In the genomic region with DNA sequence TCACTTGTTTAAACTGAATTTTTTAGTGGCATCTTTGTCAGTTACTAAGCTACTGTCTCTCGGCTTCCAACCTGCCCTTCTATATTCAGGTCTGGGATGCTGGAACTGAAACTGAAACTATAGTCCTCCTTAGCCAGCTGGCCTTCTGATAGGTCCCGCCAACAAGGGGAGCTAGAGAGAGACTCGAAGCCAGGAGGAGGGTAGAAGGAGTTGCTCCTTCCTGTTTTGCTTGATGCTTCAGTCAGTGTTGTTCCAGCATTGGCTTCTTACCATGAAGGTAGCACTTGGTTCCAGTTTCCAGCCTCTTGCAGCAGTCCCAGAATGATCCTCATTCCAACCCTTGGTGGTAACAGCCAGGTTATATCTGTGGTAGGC, we compare ENCODE assay signal across 12 cellular contexts. TPM values are rescaled to one million over a fixed set of nuclear protein-coding genes. Genes with fewer than 3 reads are reported as not detected.
DNase-seq lines count a peak whose midpoint lies in the region; ATAC-seq, FAIRE-seq and TF ChIP-seq lines count a peak whose summit lies in the region.
"Had no signal": no experiment of that assay in that cellular context is flagged by ENCODE, and none has a peak within 500 bp of the region (broad histone marks: within the 10 kb centered on the region; RNA-seq: fewer than 3 reads in every experiment).

No MANE protein-coding gene starts in this region.

- no TSS peak for BruUV-seq in K562 (replicated peaks; lab: Mats Ljungman, UMichigan)

- DNase-seq in DMS 273 (lab: John Stamatoyannopoulos, UW; ENCODE audit: unreplicated experiment) (peak; percentile 11), DMS 273 treated with DMSO at 0.1 percent for 48 hours (lab: John Stamatoyannopoulos, UW) (no peak), NB4 (ENCODE audit: low read depth) (peak; percentile 61), K562 (ENCODE audit: extremely low read depth in 1 of 4, low spot score in 3 of 4) (peak in 3 of 4 experiments; percentile 10 to 62 (median 25)), NCI-H510A (lab: John Stamatoyannopoulos, UW) (no peak), foreskin fibroblast (no peak)
- DNase-seq in naive thymus-derived CD4-positive, alpha-beta T cell = peak in 7 of 9 donors; percentile 27 to 63 (median 50)
- no peak for DNase-seq in activated CD4-positive, CD25-positive, alpha-beta regulatory T cell treated with anti-CD3 and anti-CD28 coated beads, Interleukin-2, amount 50 U/mL, for 72 hours
- DNase-seq: hippocampal formation, NCI-H1417 treated with DMSO at 0.1 percent for 48 hours, posterior cingulate gyrus had no signal

- H3K4me2 ChIP-seq in K562 (ENCODE audit: insufficient read depth, low read length) = peak overlapping the region; percentile 37

- no peaks in the 10 kb centered on the region for H3K9me1 ChIP-seq in K562 (ENCODE audit: control insufficient read depth, insufficient read depth, low read length)

- H3K27ac ChIP-seq in K562 (ENCODE audit: extremely low read depth, low read depth, low read length) = no peak overlapping the region
- H3K27ac ChIP-seq in naive thymus-derived CD4-positive, alpha-beta T cell (ENCODE audit: low read depth, low read length) = no peak overlapping the region
- H3K27ac ChIP-seq: 22Rv1 had no signal

- H3K9ac ChIP-seq in K562 (ENCODE audit: insufficient read depth in 1 of 2, low read depth in 2 of 2, low read length in 2 of 2) = no peak overlapping the region

- in situ Hi-C loops in K562 (cut with MboI) = no loop called here

- H3K27ac Mint-ChIP-seq in naive thymus-derived CD4-positive, alpha-beta T cell = peak overlapping the region; percentile 38 to 84 (median 61)

- peaks cover 4 to 11% of the 10 kb centered on the region in 2 experiments; a peak in 4 of 5 replicates for H3K27me3 ChIP-seq in K562 (ENCODE audit: control insufficient read depth in 2 of 2, insufficient read depth in 2 of 2, low read length in 2 of 2)
- H3K27me3 ChIP-seq in naive thymus-derived CD4-positive, alpha-beta T cell (ENCODE audit: control insufficient read depth in 2 of 2, insufficient read depth in 2 of 2, low read length in 2 of 2) = no peaks in the 10 kb centered on the region

- TF ChIP-seq EP300 in K562 (IDR thresholded peaks at IDR 0.05; ENCODE audit: low read length) = no peak

- peak overlapping the region; percentile 19 to 75 (median 56) for H3K4me3 Mint-ChIP-seq in naive thymus-derived CD4-positive, alpha-beta T cell

- H3K36me3 Mint-ChIP-seq in naive thymus-derived CD4-positive, alpha-beta T cell = peaks cover 0 to 4% (median 0%) of the 10 kb centered on the region in 5 donors

- H2AFZ ChIP-seq in K562 (ENCODE audit: low read depth, low read length) = peak overlapping the region; percentile 79

- H4K20me1 ChIP-seq in K562 (replicated peaks; ENCODE audit: control insufficient read depth, insufficient read depth, low read length) = no peaks in the 10 kb centered on the region; the same call in 1 of the 2 replicates

- no peak for TF ChIP-seq RAD21 in K562 (CRISPR knock-in tag; conservative IDR thresholded peaks at IDR 0.05 in 1 of 2, IDR thresholded peaks at IDR 0.05 in 1 of 2)

- intact Hi-C loops in K562 (cut with micrococcal nuclease) = no loop called here
- intact Hi-C loops in naive thymus-derived CD4-positive, alpha-beta T cell (cut with micrococcal nuclease) = no loop called here

- H3K4me3 ChIP-seq in NB4 (ENCODE audit: low read depth, low read length) = no peak overlapping the region
- H3K4me3 ChIP-seq in K562 = no peak overlapping the region
- no peak overlapping the region for H3K4me3 ChIP-seq in naive thymus-derived CD4-positive, alpha-beta T cell (ENCODE audit: low read length)
- H3K4me3 ChIP-seq in foreskin fibroblast (ENCODE audit: low read depth in 1 of 2, low read length in 2 of 2) = no peak overlapping the region

- no peaks in the 10 kb centered on the region; a peak in 1 of 5 replicates for H3K4me1 ChIP-seq in K562 (replicated peaks in 1 of 2; ENCODE audit: control insufficient read depth in 2 of 2, insufficient read depth in 2 of 2, low read length in 2 of 2)
- peaks cover 0 to 8% of the 10 kb centered on the region in 2 donors for H3K4me1 ChIP-seq in naive thymus-derived CD4-positive, alpha-beta T cell (ENCODE audit: control insufficient read depth in 2 of 2, insufficient read depth in 2 of 2, low read length in 2 of 2)

- no peaks in the 10 kb centered on the region for H3K79me2 ChIP-seq in K562 (ENCODE audit: control insufficient read depth, insufficient read depth, low read length)

- CTCF ChIA-PET in K562 (lab: Yijun Ruan, JAX; ENCODE audit: low intra/inter-chr PET ratio) = no interaction called here
- CTCF ChIA-PET in naive thymus-derived CD4-positive, alpha-beta T cell (lab: Charles Lee) = interaction anchor here (0.7 to 1.4 kb wide), 3 partner anchors 34 to 177 kb away, joined by 3 to 5 read pairs (median 3); no protein-coding TSS in a partner anchor

- POLR2A ChIA-PET in K562 (lab: Yijun Ruan, JAX) = interaction anchor here (0.6 to 1.4 kb wide), 5 partner anchors 18 to 332 kb away, joined by 3 to 4 read pairs (median 3); no protein-coding TSS in a partner anchor
- POLR2A ChIA-PET in naive thymus-derived CD4-positive, alpha-beta T cell (lab: Charles Lee) = no interaction called here

- FAIRE-seq in K562 (lab: Jason Lieb, UNC) = no peak

- no peak for TF ChIP-seq CTCF in NB4 (IDR thresholded peaks at IDR 0.05; ENCODE audit: low read depth, low read length)
- TF ChIP-seq CTCF in K562 (IDR thresholded peaks at IDR 0.05 in 2 of 3, conservative IDR thresholded peaks at IDR 0.05 in 1 of 3; ENCODE audit: insufficient read depth in 2 of 3, low read depth in 1 of 3, low read length in 3 of 3) = peak in 1 of 3 experiments; percentile 11; a peak in 1 of 6 replicates
- no peak for TF ChIP-seq CTCF in foreskin fibroblast (IDR thresholded peaks at IDR 0.05; ENCODE audit: low read depth, low read length)

- TF ChIP-seq POLR2A in NB4 (IDR thresholded peaks at IDR 0.05; ENCODE audit: extremely low read depth, insufficient read length) = no peak
- TF ChIP-seq POLR2A in K562 (conservative IDR thresholded peaks at IDR 0.05) = no peak

- H3K27me3 Mint-ChIP-seq in naive thymus-derived CD4-positive, alpha-beta T cell = peaks cover 0 to 14% (median 5%) of the 10 kb centered on the region in 5 donors

- WGBS in K562 (ENCODE audit: insufficient coverage, low coverage, missing lambda C conversion rate) = 13% methylated on average over 2 of the region's 3 CpGs

- peak; percentile 83 for ATAC-seq in K562
- peak; percentile 83 for ATAC-seq in naive thymus-derived CD4-positive, alpha-beta T cell

- H3K36me3 ChIP-seq in K562 (ENCODE audit: control insufficient read depth, insufficient read depth, low read length) = no peaks in the 10 kb centered on the region
- no peaks in the 10 kb centered on the region for H3K36me3 ChIP-seq in naive thymus-derived CD4-positive, alpha-beta T cell (ENCODE audit: control insufficient read depth in 2 of 3, insufficient read depth in 3 of 3, low read length in 3 of 3)

- H3K9me3 Mint-ChIP-seq in naive thymus-derived CD4-positive, alpha-beta T cell = peaks cover 0 to 3% (median 0%) of the 10 kb centered on the region in 11 donors

- no peaks in the 10 kb centered on the region for H3K9me3 ChIP-seq in K562 (replicated peaks; ENCODE audit: control insufficient read depth, insufficient read depth, low read depth, low read length)
- no peaks in the 10 kb centered on the region for H3K9me3 ChIP-seq in naive thymus-derived CD4-positive, alpha-beta T cell (ENCODE audit: control insufficient read depth in 2 of 3, low read length in 3 of 3)

- peaks cover 0 to 19% (median 12%) of the 10 kb centered on the region in 7 donors for H3K4me1 Mint-ChIP-seq in naive thymus-derived CD4-positive, alpha-beta T cell

TF ChIP-seq in K562, 482 proteins besides CTCF, POLR2A, EP300 and RAD21 (continues in another document):
- TF ChIP-seq ZKSCAN1 (IDR thresholded peaks at IDR 0.05; ENCODE audit: low read depth, low read length) = no peak
- no peak for TF ChIP-seq ZNF217 (CRISPR knock-in tag; IDR thresholded peaks at IDR 0.05)

RNA-seq across cellular contexts. Expression of a gene that starts 32.9 kb away (rescaled TPM):
- not detected in 2 replicates for total RNA-seq in K562 (2011; cell fraction: chromatin; rRNA removed; ENCODE audit: low replicate concordance)
- total RNA-seq in K562 (2011; cell fraction: nucleolus; rRNA removed) = not detected in 2 replicates
- not detected in 2 replicates for total RNA-seq in K562 (2011; cell fraction: nucleoplasm; rRNA removed)
- total RNA-seq in K562 (2014; rRNA removed) (not detected in 2 replicates), K562 (2014; rRNA removed; fragmentation: Illumina TruSeq; extraction: Trizol) (not detected in 2 replicates), K562 (2015; rRNA removed; fragmentation: Illumina TruSeq; extraction: Trizol) (not detected in 2 replicates), K562 (2021) (not detected in 2 replicates)
- polyA plus RNA-seq in K562 (2011; rRNA removed) (not detected in 2 replicates), K562 (2014; fragmentation: Illumina TruSeq; extraction: Trizol) (not detected in 2 replicates), K562 (2014; fragmentation: Nextera tagmentation; extraction: Ambion mirVana) (not detected), K562 (2014; rRNA removed) (not detected in 2 replicates)
- polyA plus RNA-seq in K562 (2011; cell fraction: cytosol; rRNA removed) = not detected in 2 replicates
- not detected in 2 replicates for polyA plus RNA-seq in K562 (2011; cell fraction: nucleus; rRNA removed)
- polyA plus RNA-seq in K562 (2012) = not detected in 2 replicates
- polyA minus RNA-seq in K562 (2011; rRNA and poly(A)+ RNA removed) = not detected in 2 replicates
- not detected in 2 replicates for polyA minus RNA-seq in K562 (2011; cell fraction: cytosol; rRNA and poly(A)+ RNA removed)
- polyA minus RNA-seq in K562 (2011; cell fraction: nucleus; rRNA and poly(A)+ RNA removed) = not detected in 2 replicates
- under 1 TPM in 1 of 5 experiments, not detected in 4; 0.34 TPM for total RNA-seq in naive thymus-derived CD4-positive, alpha-beta T cell
- not detected for polyA plus RNA-seq in naive thymus-derived CD4-positive, alpha-beta T cell

Comparison
In these comparisons a context has a peak if more than half of its experiments do, and no peak if none do; other contexts are left out.
1. DNase-seq: peak in DMS 273 (single experiment), NB4 (single experiment), K562 (3 of 4) and naive thymus-derived CD4-positive, alpha-beta T cell (7 of 9); none in DMS 273 treated with DMSO at 0.1 percent for 48 hours (single experiment), NCI-H510A (single experiment), activated CD4-positive, CD25-positive, alpha-beta regulatory T cell treated with anti-CD3 and anti-CD28 coated beads, Interleukin-2, amount 50 U/mL, for 72 hours (single experiment) and foreskin fibroblast (0 of 2).